Comparison of ENCODE assay signal across 2 cellular contexts in the genomic region with DNA sequence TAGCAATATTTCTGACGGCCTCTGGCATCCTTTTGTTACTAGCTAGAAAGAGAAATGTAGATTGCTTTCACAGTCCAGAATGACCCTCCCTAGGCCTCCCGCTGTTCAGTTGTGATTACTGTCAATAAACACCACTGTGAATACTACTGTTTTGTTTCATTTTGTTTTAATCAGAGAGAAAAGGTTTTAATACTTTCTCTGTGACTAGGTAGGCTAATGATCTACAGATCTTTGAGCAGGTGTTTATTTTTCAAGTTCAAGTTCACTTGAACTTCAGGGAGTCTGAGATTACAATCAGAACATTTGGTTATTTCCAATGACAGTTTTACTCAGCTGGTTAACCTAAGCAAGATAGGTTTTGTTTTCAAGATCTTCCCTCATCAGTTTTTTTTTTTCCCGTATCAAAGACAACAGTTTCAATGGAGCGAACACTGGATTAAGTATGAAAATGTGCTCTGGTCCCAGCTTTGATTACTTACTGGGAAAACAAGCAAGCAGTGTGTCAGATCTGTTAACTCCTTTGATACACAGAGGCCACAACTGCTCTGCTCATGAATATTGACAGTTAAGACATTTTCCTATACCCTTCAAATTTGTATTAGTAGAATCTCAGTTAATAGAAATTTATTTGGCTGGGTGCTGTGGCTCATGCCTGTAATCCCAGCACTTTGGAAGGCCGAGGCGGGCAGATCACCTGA.
TF ChIP-seq lines count a peak whose summit lies in the region.

No MANE protein-coding gene starts in this region.

TF ChIP-seq in HEK293, 187 proteins besides CTCF, POLR2A, EP300 and RAD21:
- TF ChIP-seq, protein P1, sequence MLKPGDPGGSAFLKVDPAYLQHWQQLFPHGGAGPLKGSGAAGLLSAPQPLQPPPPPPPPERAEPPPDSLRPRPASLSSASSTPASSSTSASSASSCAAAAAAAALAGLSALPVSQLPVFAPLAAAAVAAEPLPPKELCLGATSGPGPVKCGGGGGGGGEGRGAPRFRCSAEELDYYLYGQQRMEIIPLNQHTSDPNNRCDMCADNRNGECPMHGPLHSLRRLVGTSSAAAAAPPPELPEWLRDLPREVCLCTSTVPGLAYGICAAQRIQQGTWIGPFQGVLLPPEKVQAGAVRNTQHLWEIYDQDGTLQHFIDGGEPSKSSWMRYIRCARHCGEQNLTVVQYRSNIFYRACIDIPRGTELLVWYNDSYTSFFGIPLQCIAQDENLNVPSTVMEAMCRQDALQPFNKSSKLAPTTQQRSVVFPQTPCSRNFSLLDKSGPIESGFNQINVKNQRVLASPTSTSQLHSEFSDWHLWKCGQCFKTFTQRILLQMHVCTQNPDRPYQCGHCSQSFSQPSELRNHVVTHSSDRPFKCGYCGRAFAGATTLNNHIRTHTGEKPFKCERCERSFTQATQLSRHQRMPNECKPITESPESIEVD (tag by site-specific recombination; IDR thresholded peaks at IDR 0.05), result peak; percentile 30; the same call in 1 of the 2 replicates
- TF ChIP-seq ZIC2 (tag by site-specific recombination; IDR thresholded peaks at IDR 0.05) (peak; percentile 34; the same call in 1 of the 2 replicates), ZNF132 (tag by site-specific recombination; IDR thresholded peaks at IDR 0.05; ENCODE audit: borderline replicate concordance) (no peak)

TF ChIP-seq in liver, 16 proteins besides CTCF, POLR2A, EP300 and RAD21 (continued from another document):
- TF ChIP-seq, protein P2, sequence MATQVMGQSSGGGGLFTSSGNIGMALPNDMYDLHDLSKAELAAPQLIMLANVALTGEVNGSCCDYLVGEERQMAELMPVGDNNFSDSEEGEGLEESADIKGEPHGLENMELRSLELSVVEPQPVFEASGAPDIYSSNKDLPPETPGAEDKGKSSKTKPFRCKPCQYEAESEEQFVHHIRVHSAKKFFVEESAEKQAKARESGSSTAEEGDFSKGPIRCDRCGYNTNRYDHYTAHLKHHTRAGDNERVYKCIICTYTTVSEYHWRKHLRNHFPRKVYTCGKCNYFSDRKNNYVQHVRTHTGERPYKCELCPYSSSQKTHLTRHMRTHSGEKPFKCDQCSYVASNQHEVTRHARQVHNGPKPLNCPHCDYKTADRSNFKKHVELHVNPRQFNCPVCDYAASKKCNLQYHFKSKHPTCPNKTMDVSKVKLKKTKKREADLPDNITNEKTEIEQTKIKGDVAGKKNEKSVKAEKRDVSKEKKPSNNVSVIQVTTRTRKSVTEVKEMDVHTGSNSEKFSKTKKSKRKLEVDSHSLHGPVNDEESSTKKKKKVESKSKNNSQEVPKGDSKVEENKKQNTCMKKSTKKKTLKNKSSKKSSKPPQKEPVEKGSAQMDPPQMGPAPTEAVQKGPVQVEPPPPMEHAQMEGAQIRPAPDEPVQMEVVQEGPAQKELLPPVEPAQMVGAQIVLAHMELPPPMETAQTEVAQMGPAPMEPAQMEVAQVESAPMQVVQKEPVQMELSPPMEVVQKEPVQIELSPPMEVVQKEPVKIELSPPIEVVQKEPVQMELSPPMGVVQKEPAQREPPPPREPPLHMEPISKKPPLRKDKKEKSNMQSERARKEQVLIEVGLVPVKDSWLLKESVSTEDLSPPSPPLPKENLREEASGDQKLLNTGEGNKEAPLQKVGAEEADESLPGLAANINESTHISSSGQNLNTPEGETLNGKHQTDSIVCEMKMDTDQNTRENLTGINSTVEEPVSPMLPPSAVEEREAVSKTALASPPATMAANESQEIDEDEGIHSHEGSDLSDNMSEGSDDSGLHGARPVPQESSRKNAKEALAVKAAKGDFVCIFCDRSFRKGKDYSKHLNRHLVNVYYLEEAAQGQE (IDR thresholded peaks at IDR 0.05), result peak; percentile 43
- TF ChIP-seq TAF1 (conservative IDR thresholded peaks at IDR 0.05), result peak; percentile 86
- TF ChIP-seq SP1 (IDR thresholded peaks at IDR 0.05), result peak; percentile 85
- TF ChIP-seq EGR1 (IDR thresholded peaks at IDR 0.05; ENCODE audit: low read depth in 2 of 2), result peak in 1 of 2 donors; percentile 10
- TF ChIP-seq, protein P3, sequence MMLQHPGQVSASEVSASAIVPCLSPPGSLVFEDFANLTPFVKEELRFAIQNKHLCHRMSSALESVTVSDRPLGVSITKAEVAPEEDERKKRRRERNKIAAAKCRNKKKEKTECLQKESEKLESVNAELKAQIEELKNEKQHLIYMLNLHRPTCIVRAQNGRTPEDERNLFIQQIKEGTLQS (IDR thresholded peaks at IDR 0.05), result no peak
- no peak for TF ChIP-seq NR2F2 (IDR thresholded peaks at IDR 0.05)
- peak; percentile 8 for TF ChIP-seq HNF4G (IDR thresholded peaks at IDR 0.05)
- TF ChIP-seq YY1 (IDR thresholded peaks at IDR 0.05), result peak; percentile 34
- peak; percentile 38 to 70 for TF ChIP-seq JUND (IDR thresholded peaks at IDR 0.05)
- no peak for TF ChIP-seq GABPA (IDR thresholded peaks at IDR 0.05 in 1 of 2, conservative IDR thresholded peaks at IDR 0.05 in 1 of 2)
- TF ChIP-seq, protein P4, sequence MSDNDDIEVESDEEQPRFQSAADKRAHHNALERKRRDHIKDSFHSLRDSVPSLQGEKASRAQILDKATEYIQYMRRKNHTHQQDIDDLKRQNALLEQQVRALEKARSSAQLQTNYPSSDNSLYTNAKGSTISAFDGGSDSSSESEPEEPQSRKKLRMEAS (IDR thresholded peaks at IDR 0.05), result no peak
- peak; percentile 80 to 87 for TF ChIP-seq RXRA (IDR thresholded peaks at IDR 0.05)
- peak; percentile 54 to 58 for TF ChIP-seq HNF4A (conservative IDR thresholded peaks at IDR 0.05)
- TF ChIP-seq FOXA2 (IDR thresholded peaks at IDR 0.05), result peak; percentile 26
